In the genomic region with DNA sequence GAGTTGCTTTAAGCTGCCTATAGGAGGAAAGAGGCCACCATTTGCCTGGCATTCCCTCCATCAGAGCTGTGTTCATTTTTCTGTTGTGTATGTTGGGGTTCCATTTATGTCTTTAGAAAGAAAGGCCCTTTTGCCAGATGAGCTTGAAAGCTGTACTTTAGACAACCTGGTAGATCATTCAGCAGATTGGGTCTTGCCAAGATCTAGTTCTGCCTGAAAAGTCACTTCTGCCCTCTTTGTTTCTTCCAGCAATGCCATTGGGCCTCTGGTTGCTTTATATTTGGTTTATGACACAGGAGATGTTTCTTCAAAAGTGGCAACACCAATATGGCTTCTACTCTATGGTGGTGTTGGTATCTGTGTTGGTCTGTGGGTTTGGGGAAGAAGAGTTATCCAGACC, we compare ENCODE assay signal across 20 cellular contexts. TPM values are rescaled to one million over a fixed set of nuclear protein-coding genes. Genes with fewer than 3 reads are reported as not detected.
DNase-seq lines count a peak whose midpoint lies in the region; ATAC-seq and TF ChIP-seq lines count a peak whose summit lies in the region.
"Had no signal": no experiment of that assay in that cellular context is flagged by ENCODE, and none has a peak within 500 bp of the region (broad histone marks: within the 10 kb centered on the region; RNA-seq: fewer than 3 reads in every experiment).

No MANE protein-coding gene starts in this region.

- no TSS peak for BruUV-seq in PC-3 (replicated peaks; lab: Mats Ljungman, UMichigan)

- H3F3A ChIP-seq in PC-3 (ENCODE audit: low read length, unreplicated experiment), result peaks cover 46% of the 10 kb centered on the region

- H3K27ac Mint-ChIP-seq in activated naive CD4-positive, alpha-beta T cell treated with anti-CD3 and anti-CD28 coated beads, Interleukin-2, amount 50 U/mL, for 24 hours, result peak overlapping the region; percentile 81
- peak overlapping the region; percentile 54 for H3K27ac Mint-ChIP-seq in chondrocyte (ENCODE audit: unreplicated experiment)
- peak overlapping the region; percentile 85 for H3K27ac Mint-ChIP-seq in stimulated activated effector memory CD8-positive, alpha-beta T cell treated with anti-CD3 and anti-CD28 coated beads, Interleukin-12 subunit alpha, Interleukin-12 subunit beta, amount 100 ng/mL, for 72 hours
- H3K27ac Mint-ChIP-seq: stimulated activated naive B cell treated with anti-CD40 and anti-IgM and Interleukin-4, amounts not matched to agents 10 μg/mL and 1 μg/mL and 100 μg/mL, for 72 hours had no signal

- H3K9me3 Mint-ChIP-seq in activated naive CD4-positive, alpha-beta T cell treated with anti-CD3 and anti-CD28 coated beads, Interleukin-2, amount 50 U/mL, for 24 hours, result no peaks in the 10 kb centered on the region
- no peaks in the 10 kb centered on the region for H3K9me3 Mint-ChIP-seq in chondrocyte (ENCODE audit: low read depth)
- H3K9me3 Mint-ChIP-seq in stimulated activated effector memory CD8-positive, alpha-beta T cell treated with anti-CD3 and anti-CD28 coated beads, Interleukin-12 subunit alpha, Interleukin-12 subunit beta, amount 100 ng/mL, for 72 hours, result no peaks in the 10 kb centered on the region
- H3K9me3 Mint-ChIP-seq: stimulated activated naive B cell treated with anti-CD40 and anti-IgM and Interleukin-4, amounts not matched to agents 10 μg/mL and 1 μg/mL and 100 μg/mL, for 72 hours had no signal

- CTCF ChIA-PET in PC-3 (lab: Charles Lee), result no interaction called here

- H2AFZ ChIP-seq in PC-3 (ENCODE audit: low read length), result no peak overlapping the region

- TF ChIP-seq EP300 in suprapubic skin (IDR thresholded peaks at IDR 0.05), result no peak

- H3K27me3 ChIP-seq in PC-3 (ENCODE audit: low read length) (no peaks in the 10 kb centered on the region), suprapubic skin (no peaks in the 10 kb centered on the region)
- H3K27me3 ChIP-seq: heart left ventricle, pancreas, tibial nerve had no signal

- peaks cover 63% of the 10 kb centered on the region for H3K79me2 ChIP-seq in PC-3 (ENCODE audit: low read length)

- TF ChIP-seq CTCF in PC-3 (conservative IDR thresholded peaks at IDR 0.05; ENCODE audit: low read depth, low read length), result no peak
- TF ChIP-seq CTCF in chondrocyte (IDR thresholded peaks at IDR 0.05), result no peak
- TF ChIP-seq CTCF in suprapubic skin (IDR thresholded peaks at IDR 0.05), result no peak

- no peaks in the 10 kb centered on the region for H3K9me2 ChIP-seq in PC-3 (replicated peaks; ENCODE audit: low read length)

- POLR2A ChIA-PET in PC-3 (lab: Charles Lee; ENCODE audit: unreplicated experiment), result no interaction called here

- intact Hi-C loops in PC-3 (cut with micrococcal nuclease), result no loop called here

- H3K36me3 ChIP-seq in PC-3 (ENCODE audit: low read depth, low read length) (peaks cover 94% of the 10 kb centered on the region), suprapubic skin (peaks cover 80% of the 10 kb centered on the region)

- peaks cover 55% of the 10 kb centered on the region for H3K4me1 Mint-ChIP-seq in activated naive CD4-positive, alpha-beta T cell treated with anti-CD3 and anti-CD28 coated beads, Interleukin-2, amount 50 U/mL, for 24 hours
- H3K4me1 Mint-ChIP-seq in chondrocyte (ENCODE audit: low read depth), result peaks cover 14% of the 10 kb centered on the region
- H3K4me1 Mint-ChIP-seq in stimulated activated effector memory CD8-positive, alpha-beta T cell treated with anti-CD3 and anti-CD28 coated beads, Interleukin-12 subunit alpha, Interleukin-12 subunit beta, amount 100 ng/mL, for 72 hours, result peaks cover 48% of the 10 kb centered on the region

- no peaks in the 10 kb centered on the region for H3K9me3 ChIP-seq in PC-3 (ENCODE audit: low read length)
- no peaks in the 10 kb centered on the region for H3K9me3 ChIP-seq in suprapubic skin
- H3K9me3 ChIP-seq: heart left ventricle, pancreas, tibial nerve had no signal

- no peak overlapping the region for H3K4me3 Mint-ChIP-seq in activated naive CD4-positive, alpha-beta T cell treated with anti-CD3 and anti-CD28 coated beads, Interleukin-2, amount 50 U/mL, for 24 hours
- H3K4me3 Mint-ChIP-seq in chondrocyte (ENCODE audit: unreplicated experiment), result no peak overlapping the region
- H3K4me3 Mint-ChIP-seq in stimulated activated effector memory CD8-positive, alpha-beta T cell treated with anti-CD3 and anti-CD28 coated beads, Interleukin-12 subunit alpha, Interleukin-12 subunit beta, amount 100 ng/mL, for 72 hours, result no peak overlapping the region
- H3K4me3 Mint-ChIP-seq: stimulated activated naive B cell treated with anti-CD40 and anti-IgM and Interleukin-4, amounts not matched to agents 10 μg/mL and 1 μg/mL and 100 μg/mL, for 72 hours had no signal

- TF ChIP-seq POLR2A in suprapubic skin (IDR thresholded peaks at IDR 0.05), result no peak

- H3K4me3 ChIP-seq in PC-3 (ENCODE audit: low read length), result no peak overlapping the region
- no peak overlapping the region for H3K4me3 ChIP-seq in suprapubic skin
- H3K4me3 ChIP-seq: heart left ventricle, pancreas, tibial nerve had no signal

- DNase-seq in activated naive CD4-positive, alpha-beta T cell treated with anti-CD3 and anti-CD28 coated beads, Interleukin-2, amount 50 U/mL, for 16 hours, result no peak
- DNase-seq in PC-3 (no peak), chondrocyte (ENCODE audit: low spot score) (no peak), SIG-M5 treated with dmso at 0.1 percent for 504 hours (lab: John Stamatoyannopoulos, UW; ENCODE audit: unreplicated experiment) (no peak), suprapubic skin (ENCODE audit: low spot score in 2 of 2) (no peak)
- no peak for DNase-seq in stimulated activated effector memory CD8-positive, alpha-beta T cell treated with anti-CD3 and anti-CD28 coated beads, Interleukin-12 subunit alpha, Interleukin-12 subunit beta, amount 100 ng/mL, for 72 hours (ENCODE audit: low spot score in 2 of 2)
- DNase-seq: activated gamma-delta T cell; H7; heart left ventricle; KBM-7; NCI-H1048; NCI-H2029 treated with DMSO at 0.1 percent for 48 hours; NCI-H510A; pancreas; stimulated activated naive B cell treated with anti-CD40 and anti-IgM and Interleukin-4, amounts not matched to agents 10 μg/mL and 1 μg/mL and 100 μg/mL, for 72 hours; WERI-Rb-1 had no signal

- no peak overlapping the region for H3K9ac ChIP-seq in PC-3 (ENCODE audit: low read length)

- H3K36me3 Mint-ChIP-seq in activated naive CD4-positive, alpha-beta T cell treated with anti-CD3 and anti-CD28 coated beads, Interleukin-2, amount 50 U/mL, for 24 hours, result peaks cover 28% of the 10 kb centered on the region
- H3K36me3 Mint-ChIP-seq in chondrocyte (ENCODE audit: low read depth), result peaks cover 47% of the 10 kb centered on the region
- peaks cover 100% of the 10 kb centered on the region for H3K36me3 Mint-ChIP-seq in stimulated activated effector memory CD8-positive, alpha-beta T cell treated with anti-CD3 and anti-CD28 coated beads, Interleukin-12 subunit alpha, Interleukin-12 subunit beta, amount 100 ng/mL, for 72 hours

- H3K27ac ChIP-seq in PC-3 (ENCODE audit: low read length), result no peak overlapping the region
- no peak overlapping the region for H3K27ac ChIP-seq in suprapubic skin
- H3K27ac ChIP-seq: heart left ventricle, pancreas, tibial nerve, WERI-Rb-1 had no signal

- peak overlapping the region; percentile 12; the same call in 1 of the 2 replicates for H3K4me2 ChIP-seq in PC-3 (ENCODE audit: low read length)

- H3K4me1 ChIP-seq in PC-3 (ENCODE audit: insufficient read depth, low read length), result peaks cover 38% of the 10 kb centered on the region
- H3K4me1 ChIP-seq in suprapubic skin, result no peaks in the 10 kb centered on the region
- H3K4me1 ChIP-seq: pancreas, tibial nerve had no signal

- H4K20me1 ChIP-seq in PC-3 (ENCODE audit: low read length), result peaks cover 44% of the 10 kb centered on the region

- no peak for ATAC-seq in PC-3
- no peak for ATAC-seq in stimulated activated effector memory CD8-positive, alpha-beta T cell treated with anti-CD3 and anti-CD28 coated beads, Interleukin-12 subunit alpha, Interleukin-12 subunit beta, amount 100 ng/mL, for 72 hours
- ATAC-seq in GM19395 (IDR thresholded peaks at IDR 0.05; ENCODE audit: unreplicated experiment), result no peak
- ATAC-seq: heart left ventricle; pancreas; sciatic nerve; stimulated activated naive B cell treated with anti-CD40 and anti-IgM and Interleukin-4, amounts not matched to agents 10 μg/mL and 1 μg/mL and 100 μg/mL, for 72 hours had no signal

- H3K27me3 Mint-ChIP-seq in activated naive CD4-positive, alpha-beta T cell treated with anti-CD3 and anti-CD28 coated beads, Interleukin-2, amount 50 U/mL, for 24 hours, result no peaks in the 10 kb centered on the region
- no peaks in the 10 kb centered on the region for H3K27me3 Mint-ChIP-seq in chondrocyte (ENCODE audit: low read depth)
- H3K27me3 Mint-ChIP-seq: stimulated activated naive B cell treated with anti-CD40 and anti-IgM and Interleukin-4, amounts not matched to agents 10 μg/mL and 1 μg/mL and 100 μg/mL, for 72 hours had no signal

RNA-seq across cellular contexts. Expression of a gene that starts 14.4 kb away (rescaled TPM):
- 209 and 257 TPM in 2 replicates for total RNA-seq in PC-3 (2014; rRNA removed)
- total RNA-seq in chondrocyte, result 62.2 to 94.5 TPM (median 63.0 TPM) in 3 replicates
- total RNA-seq in suprapubic skin, result 10 to 100 TPM; 19.2 to 50.6 (median 34.5) TPM
